8 cellular contexts compared by ENCODE assay signal in genomic region chr16:85556456-85557082, GRCh38. TPM values are rescaled to one million over a fixed set of nuclear protein-coding genes. Genes with fewer than 3 reads are reported as not detected.
DNase-seq lines count a peak whose midpoint lies in the region; ATAC-seq and TF ChIP-seq lines count a peak whose summit lies in the region.

No MANE protein-coding gene starts in this region.

- H3K27me3 ChIP-seq in CD4-positive, CD25-positive, alpha-beta regulatory T cell (ENCODE audit: control insufficient read depth, insufficient read depth, low read length) = no peaks in the 10 kb centered on the region
- H3K27me3 ChIP-seq in H9 (ENCODE audit: insufficient read depth, low read length) = no peaks in the 10 kb centered on the region

- DNase-seq in CD4-positive, CD25-positive, alpha-beta regulatory T cell = peak in 2 of 3 donors; percentile 43 to 77
- DNase-seq in H9 = peak; percentile 67
- DNase-seq in RPMI7951 (ENCODE audit: low read depth) = peak; percentile 47
- peak; percentile 86 for DNase-seq in activated naive CD4-positive, alpha-beta T cell treated with anti-CD3 and anti-CD28 coated beads for 36 hours
- DNase-seq in left cardiac atrium = peak; percentile 58
- no peak for DNase-seq in skeletal muscle cell (ENCODE audit: low read depth)
- DNase-seq in NCI-H510A (lab: John Stamatoyannopoulos, UW) = no peak

- peak overlapping the region; percentile 80 for H3K27ac ChIP-seq in CD4-positive, CD25-positive, alpha-beta regulatory T cell (ENCODE audit: insufficient read depth, low read length, poor library complexity, severe bottlenecking)
- H3K27ac ChIP-seq in H9 (ENCODE audit: insufficient read length, low read depth, low read length) = no peak overlapping the region

- no peaks in the 10 kb centered on the region for H4K20me1 ChIP-seq in H9 (ENCODE audit: control insufficient read depth, insufficient read depth, insufficient read length)

- peaks cover 5% of the 10 kb centered on the region; the same call in 1 of the 2 replicates for H3K79me2 ChIP-seq in H9 (ENCODE audit: insufficient read depth, low read length)

- intact Hi-C loops in activated naive CD4-positive, alpha-beta T cell treated with anti-CD3 and anti-CD28 coated beads for 36 hours (cut with micrococcal nuclease) = loop anchor here (2.0 to 10.0 kb wide), 3 partner anchors 132 to 912 kb away; partner anchors contain the start of genes GINS2, IRF8 and KLHL36
- intact Hi-C loops in left cardiac atrium (cut with DNase I) = loop anchor here (5.0 to 10.0 kb wide), 2 partner anchors 48 to 56 kb away; partner anchors contain the start of gene GSE1 (in 1 of the 2)

- H3K56ac ChIP-seq in H9 (ENCODE audit: insufficient read length, low read depth, low read length) = no peak overlapping the region

- peak; percentile 39 to 46 for ATAC-seq in CD4-positive, CD25-positive, alpha-beta regulatory T cell (ENCODE audit: low read depth in 2 of 2)
- peak in 1 of 2 donors; percentile 2 for ATAC-seq in left cardiac atrium
- no peak for ATAC-seq in HG02970 (IDR thresholded peaks at IDR 0.05; ENCODE audit: low FRiP score, unreplicated experiment)

- peak overlapping the region; percentile 84; the same call in 1 of the 2 replicates for H3K14ac ChIP-seq in H9 (ENCODE audit: insufficient read depth, low read length)

- no peak overlapping the region for H3K23ac ChIP-seq in H9 (ENCODE audit: insufficient read length, low read depth, low read length)

- no peak overlapping the region for H4K8ac ChIP-seq in H9 (replicated peaks; ENCODE audit: insufficient read length, low read depth, low read length)

- H2BK20ac ChIP-seq in H9 (ENCODE audit: low read depth, low read length, poor library complexity, severe bottlenecking) = no peak overlapping the region

- H2BK12ac ChIP-seq in H9 (ENCODE audit: insufficient read length, low read depth, low read length) = no peak overlapping the region

- H2BK120ac ChIP-seq in H9 (ENCODE audit: low read depth, low read length, poor library complexity, severe bottlenecking) = no peak overlapping the region

- H3T11ph ChIP-seq in H9 (ENCODE audit: low read length) = no peak overlapping the region

- no CpG with 5 or more reads among the region's 65 CpGs for WGBS in H9 (ENCODE audit: extremely low coverage, insufficient read length, low lambda C conversion rate)

- H3K23me2 ChIP-seq in H9 (ENCODE audit: insufficient read length, low read depth, low read length, poor library complexity, severe bottlenecking) = peaks cover 39% of the 10 kb centered on the region

- H3K79me1 ChIP-seq in H9 (ENCODE audit: insufficient read depth, low read depth, low read length, poor library complexity, severe bottlenecking) = no peaks in the 10 kb centered on the region

- peak overlapping the region; percentile 78 for H3K4me2 ChIP-seq in H9 (ENCODE audit: insufficient read depth, insufficient read length, low read length)

- peak overlapping the region; percentile 81 to 96 (median 86) for H3K4me3 Mint-ChIP-seq in CD4-positive, CD25-positive, alpha-beta regulatory T cell
- H3K4me3 Mint-ChIP-seq in H9 = peak overlapping the region; percentile 76 to 82
- peak overlapping the region; percentile 91 for H3K4me3 Mint-ChIP-seq in activated naive CD4-positive, alpha-beta T cell treated with anti-CD3 and anti-CD28 coated beads for 36 hours

- H3K4me1 Mint-ChIP-seq in CD4-positive, CD25-positive, alpha-beta regulatory T cell = peaks cover 6 to 41% (median 25%) of the 10 kb centered on the region in 4 donors
- H3K4me1 Mint-ChIP-seq in H9 = peaks cover 40 to 52% of the 10 kb centered on the region in 2 experiments
- peaks cover 40% of the 10 kb centered on the region for H3K4me1 Mint-ChIP-seq in activated naive CD4-positive, alpha-beta T cell treated with anti-CD3 and anti-CD28 coated beads for 36 hours (ENCODE audit: low read depth)

- H3K36me3 Mint-ChIP-seq in CD4-positive, CD25-positive, alpha-beta regulatory T cell = no peaks in the 10 kb centered on the region
- no peaks in the 10 kb centered on the region; a peak in 2 of 7 replicates for H3K36me3 Mint-ChIP-seq in H9 (ENCODE audit: insufficient read depth in 1 of 3, low read depth in 3 of 3)
- peaks cover 3% of the 10 kb centered on the region for H3K36me3 Mint-ChIP-seq in activated naive CD4-positive, alpha-beta T cell treated with anti-CD3 and anti-CD28 coated beads for 36 hours (ENCODE audit: low read depth)

- no peak overlapping the region for H3K18ac ChIP-seq in H9 (ENCODE audit: insufficient read length, low read depth, low read length)

- TF ChIP-seq CTCF in H9 (conservative IDR thresholded peaks at IDR 0.05) = no peak

- no peak overlapping the region for H2AK5ac ChIP-seq in H9 (ENCODE audit: insufficient read length, low read length)

- CTCF ChIA-PET in activated naive CD4-positive, alpha-beta T cell treated with anti-CD3 and anti-CD28 coated beads for 36 hours (lab: Charles Lee) = interaction anchor here (0.9 to 3.0 kb wide), 5 partner anchors 13 to 138 kb away, joined by 3 to 23 read pairs (median 11); partner anchors contain the start of gene GSE1

- peaks cover 42% of the 10 kb centered on the region for H3K4me1 ChIP-seq in CD4-positive, CD25-positive, alpha-beta regulatory T cell (ENCODE audit: control insufficient read depth, insufficient read depth, low read length, poor library complexity, severe bottlenecking)
- H3K4me1 ChIP-seq in H9 (ENCODE audit: insufficient read depth, low read length) = peaks cover 9% of the 10 kb centered on the region; the same call in 1 of the 2 replicates

- no peaks in the 10 kb centered on the region for H3K36me3 ChIP-seq in CD4-positive, CD25-positive, alpha-beta regulatory T cell (ENCODE audit: control insufficient read depth, insufficient read depth, low read length)

- H3K9ac ChIP-seq in H9 (ENCODE audit: extremely low read depth, insufficient read length, low read length) = no peak overlapping the region

- peak overlapping the region; percentile 37 for H3K4me3 ChIP-seq in CD4-positive, CD25-positive, alpha-beta regulatory T cell (ENCODE audit: low read depth, low read length)
- H3K4me3 ChIP-seq in skeletal muscle cell (ENCODE audit: low read depth, low read length) = peak overlapping the region; percentile 77

- H3K9me3 Mint-ChIP-seq in CD4-positive, CD25-positive, alpha-beta regulatory T cell = peaks cover 0 to 4% (median 0%) of the 10 kb centered on the region in 7 donors
- H3K9me3 Mint-ChIP-seq in H9 = peaks cover 0 to 3% of the 10 kb centered on the region in 2 experiments; a peak in 1 of 5 replicates
- no peaks in the 10 kb centered on the region for H3K9me3 Mint-ChIP-seq in activated naive CD4-positive, alpha-beta T cell treated with anti-CD3 and anti-CD28 coated beads for 36 hours

- no peak overlapping the region for H3K4ac ChIP-seq in H9 (ENCODE audit: low read depth, low read length)

- no peaks in the 10 kb centered on the region for H3K9me3 ChIP-seq in CD4-positive, CD25-positive, alpha-beta regulatory T cell (ENCODE audit: control insufficient read depth in 2 of 2, low read length in 2 of 2)
- H3K9me3 ChIP-seq in H9 (ENCODE audit: control insufficient read depth, low read depth, low read length) = no peaks in the 10 kb centered on the region

- no peak overlapping the region for H2BK5ac ChIP-seq in H9 (ENCODE audit: insufficient read length, low read length)

- H3K27me3 Mint-ChIP-seq in CD4-positive, CD25-positive, alpha-beta regulatory T cell = peaks cover 40% of the 10 kb centered on the region
- H3K27me3 Mint-ChIP-seq in H9 (ENCODE audit: low read depth) = peaks cover 6% of the 10 kb centered on the region
- no peaks in the 10 kb centered on the region for H3K27me3 Mint-ChIP-seq in activated naive CD4-positive, alpha-beta T cell treated with anti-CD3 and anti-CD28 coated beads for 36 hours (ENCODE audit: low read depth)

- no peak overlapping the region for H4K91ac ChIP-seq in H9 (ENCODE audit: insufficient read length, low read depth, low read length)

- peak overlapping the region; percentile 43 to 83 (median 78) for H3K27ac Mint-ChIP-seq in CD4-positive, CD25-positive, alpha-beta regulatory T cell
- H3K27ac Mint-ChIP-seq in H9 = no peak overlapping the region; a peak in 1 of 7 replicates
- H3K27ac Mint-ChIP-seq in activated naive CD4-positive, alpha-beta T cell treated with anti-CD3 and anti-CD28 coated beads for 36 hours = peak overlapping the region; percentile 53

- H4K5ac ChIP-seq in H9 (ENCODE audit: insufficient read length, low read depth, low read length) = no peak overlapping the region

- no peak overlapping the region for H2BK15ac ChIP-seq in H9 (ENCODE audit: low read depth, low read length)

- no peak overlapping the region for H2AFZ ChIP-seq in H9 (ENCODE audit: low read length)

RNA-seq across cellular contexts. Expression of gene GSE1, which starts 56.6 kb away (rescaled TPM):
- total RNA-seq in CD4-positive, CD25-positive, alpha-beta regulatory T cell = 17.1 TPM
- under 1 TPM; 0.38 to 0.80 (median 0.48) TPM for polyA plus RNA-seq in CD4-positive, CD25-positive, alpha-beta regulatory T cell
- total RNA-seq in H9 (2021) (123 and 125 TPM in 2 replicates), left cardiac atrium (10 to 100 TPM; 54.6 to 60.6 TPM)
- total RNA-seq in RPMI7951 (2014; rRNA removed; shearing (Covaris generic)) = 7.0 and 10.1 TPM in 2 replicates
- total RNA-seq in activated naive CD4-positive, alpha-beta T cell treated with anti-CD3 and anti-CD28 coated beads for 36 hours = 10 to 100 TPM in 1 of 2 experiments, 1 to 10 TPM in 1; 8.6 to 10.1 TPM

Comparison
In these comparisons a context has a peak if more than half of its experiments do, and no peak if none do; other contexts are left out.
1. DNase-seq: peak in CD4-positive, CD25-positive, alpha-beta regulatory T cell (2 of 3), H9 (single experiment), RPMI7951 (single experiment), activated naive CD4-positive, alpha-beta T cell treated with anti-CD3 and anti-CD28 coated beads for 36 hours (single experiment) and left cardiac atrium (single experiment); none in skeletal muscle cell (single experiment) and NCI-H510A (single experiment).
2. H3K27ac Mint-ChIP-seq: peak in CD4-positive, CD25-positive, alpha-beta regulatory T cell (3 of 3) and activated naive CD4-positive, alpha-beta T cell treated with anti-CD3 and anti-CD28 coated beads for 36 hours (single experiment); none in H9 (0 of 3).
3. Peak in every context shown above with its lines, with median percentiles within 50 percentile points of each other: H3K4me3 Mint-ChIP-seq.